In genomic region chr1:107787299-107787698, GRCh38 we compare ENCODE assay signal across 10 cellular contexts.
DNase-seq lines count a peak whose midpoint lies in the region; ATAC-seq and TF ChIP-seq lines count a peak whose summit lies in the region.
"Had no signal": no experiment of that assay in that cellular context is flagged by ENCODE, and none has a peak within 500 bp of the region (broad histone marks: within the 10 kb centered on the region; RNA-seq: fewer than 3 reads in every experiment).

No MANE protein-coding gene starts in this region.

- H3K36me3 ChIP-seq in KOPT-K1 (ENCODE audit: insufficient read depth, low read length) (no peaks in the 10 kb centered on the region), stomach (no peaks in the 10 kb centered on the region)
- no peaks in the 10 kb centered on the region for H3K36me3 ChIP-seq in naive thymus-derived CD4-positive, alpha-beta T cell (ENCODE audit: control insufficient read depth in 2 of 3, insufficient read depth in 3 of 3, low read length in 3 of 3)
- H3K36me3 ChIP-seq: suprapubic skin had no signal

- H3K9me3 ChIP-seq in KOPT-K1 (ENCODE audit: insufficient read depth, low read length, poor library complexity, severe bottlenecking) (no peaks in the 10 kb centered on the region), stomach (no peaks in the 10 kb centered on the region)
- H3K9me3 ChIP-seq in naive thymus-derived CD4-positive, alpha-beta T cell (ENCODE audit: control insufficient read depth in 2 of 3, low read length in 3 of 3), result no peaks in the 10 kb centered on the region
- H3K9me3 ChIP-seq: suprapubic skin had no signal

- no peaks in the 10 kb centered on the region for H3K9me3 Mint-ChIP-seq in WTC11
- no peaks in the 10 kb centered on the region for H3K9me3 Mint-ChIP-seq in naive thymus-derived CD4-positive, alpha-beta T cell

- CTCF ChIA-PET in WTC11 (lab: Charles Lee), result interaction anchor here (1.0 to 13.2 kb wide), 5 partner anchors 80 to 529 kb away, joined by 3 to 185 read pairs (median 5); no protein-coding TSS in a partner anchor
- CTCF ChIA-PET in naive thymus-derived CD4-positive, alpha-beta T cell (lab: Charles Lee), result interaction anchor here (0.6 to 11.7 kb wide), 4 partner anchors 18 to 339 kb away, joined by 3 to 259 read pairs (median 8); no protein-coding TSS in a partner anchor

- TF ChIP-seq POLR2A in stomach (IDR thresholded peaks at IDR 0.05), result no peak

- peaks cover 23% of the 10 kb centered on the region for H3K4me1 Mint-ChIP-seq in WTC11
- peaks cover 37 to 76% (median 50%) of the 10 kb centered on the region in 7 donors for H3K4me1 Mint-ChIP-seq in naive thymus-derived CD4-positive, alpha-beta T cell

- TF ChIP-seq EP300 in stomach (IDR thresholded peaks at IDR 0.05), result no peak

- no peak overlapping the region for H3K4me3 Mint-ChIP-seq in WTC11
- peak overlapping the region in 6 of 10 donors; percentile 52 to 83 (median 71) for H3K4me3 Mint-ChIP-seq in naive thymus-derived CD4-positive, alpha-beta T cell

- DNase-seq in NCI-H187 treated with DMSO at 0.1 percent for 48 hours (lab: John Stamatoyannopoulos, UW) (peak; percentile 13), NCI-H187 (lab: John Stamatoyannopoulos, UW) (no peak), WTC11 (ENCODE audit: low spot score) (peak; percentile 48), ureter (ENCODE audit: low spot score) (no peak), stomach (no peak), EL (no peak)
- no peak for DNase-seq in naive thymus-derived CD4-positive, alpha-beta T cell
- DNase-seq: NCI-H1694 had no signal

- no peak overlapping the region for H3K4me3 ChIP-seq in naive thymus-derived CD4-positive, alpha-beta T cell (ENCODE audit: low read length)
- H3K4me3 ChIP-seq in stomach, result no peak overlapping the region
- H3K4me3 ChIP-seq: suprapubic skin had no signal

- H3K27ac ChIP-seq in KOPT-K1 (ENCODE audit: low read depth, low read length, poor library complexity, severe bottlenecking) (peak overlapping the region; percentile 71), stomach (peak overlapping the region in 1 of 5 donors; percentile 58)
- peak overlapping the region; percentile 47 for H3K27ac ChIP-seq in naive thymus-derived CD4-positive, alpha-beta T cell (ENCODE audit: low read depth, low read length)
- H3K27ac ChIP-seq: suprapubic skin had no signal

- intact Hi-C loops in naive thymus-derived CD4-positive, alpha-beta T cell (cut with micrococcal nuclease), result loop anchor here (2.0 to 10.0 kb wide), 7 partner anchors 40 to 1108 kb away; partner anchors contain the start of gene EEIG2 (in 1 of the 2)
- intact Hi-C loops in stomach (cut with DNase I; ENCODE audit: low total_unique reads), result no loop called here

- ATAC-seq in WTC11, result peak; percentile 96
- ATAC-seq in naive thymus-derived CD4-positive, alpha-beta T cell, result no peak

- H3K27me3 ChIP-seq in naive thymus-derived CD4-positive, alpha-beta T cell (ENCODE audit: control insufficient read depth in 2 of 2, insufficient read depth in 2 of 2, low read length in 2 of 2), result no peaks in the 10 kb centered on the region
- H3K27me3 ChIP-seq in stomach, result no peaks in the 10 kb centered on the region
- H3K27me3 ChIP-seq: suprapubic skin had no signal

- 74 to 93% (median 84%) methylated on average over 2 of the region's 2 CpGs for WGBS in stomach, 5 donors

- H3K36me3 Mint-ChIP-seq in WTC11, result no peaks in the 10 kb centered on the region
- peaks cover 0 to 3% (median 0%) of the 10 kb centered on the region in 5 donors for H3K36me3 Mint-ChIP-seq in naive thymus-derived CD4-positive, alpha-beta T cell

- no peak overlapping the region for H3K27ac Mint-ChIP-seq in WTC11
- H3K27ac Mint-ChIP-seq in naive thymus-derived CD4-positive, alpha-beta T cell, result peak overlapping the region; percentile 73 to 96 (median 87)

- H3K27me3 Mint-ChIP-seq in WTC11 (ENCODE audit: low read depth), result no peaks in the 10 kb centered on the region
- H3K27me3 Mint-ChIP-seq in naive thymus-derived CD4-positive, alpha-beta T cell, result no peaks in the 10 kb centered on the region

- POLR2A ChIA-PET in WTC11 (lab: Charles Lee), result no interaction called here
- POLR2A ChIA-PET in naive thymus-derived CD4-positive, alpha-beta T cell (lab: Charles Lee), result interaction anchor here (0.6 to 0.8 kb wide), 2 partner anchors 111 to 188 kb away, joined by 3 read pairs; no protein-coding TSS in a partner anchor

- TF ChIP-seq CTCF in WTC11 (IDR thresholded peaks at IDR 0.05) (no peak), stomach (IDR thresholded peaks at IDR 0.05) (no peak)

- peaks cover 19 to 30% of the 10 kb centered on the region in 2 donors for H3K4me1 ChIP-seq in naive thymus-derived CD4-positive, alpha-beta T cell (ENCODE audit: control insufficient read depth in 2 of 2, insufficient read depth in 2 of 2, low read length in 2 of 2)
- peaks cover 7 to 40% (median 22%) of the 10 kb centered on the region in 4 donors for H3K4me1 ChIP-seq in stomach

TF ChIP-seq in WTC11, 78 proteins besides CTCF, POLR2A, EP300 and RAD21 (continues in another document):
- TF ChIP-seq ZNF671 (CRISPR knock-in tag; IDR thresholded peaks at IDR 0.05) (no peak), GTF2I (CRISPR knock-in tag; conservative IDR thresholded peaks at IDR 0.05) (no peak), PREB (CRISPR knock-in tag; IDR thresholded peaks at IDR 0.05; ENCODE audit: borderline replicate concordance) (no peak), ATF3 (CRISPR knock-in tag; conservative IDR thresholded peaks at IDR 0.05) (no peak), NFE2L1 (CRISPR knock-in tag; IDR thresholded peaks at IDR 0.05) (no peak), RELA (CRISPR knock-in tag; IDR thresholded peaks at IDR 0.05; ENCODE audit: borderline replicate concordance) (no peak), PRRX2 (CRISPR knock-in tag; IDR thresholded peaks at IDR 0.05) (no peak), ZNF423 (CRISPR knock-in tag; IDR thresholded peaks at IDR 0.05) (no peak), ETV6 (CRISPR knock-in tag; IDR thresholded peaks at IDR 0.05) (no peak), ZNF317 (CRISPR knock-in tag; IDR thresholded peaks at IDR 0.05; ENCODE audit: borderline replicate concordance, low read depth) (no peak), FOXJ3 (CRISPR knock-in tag; IDR thresholded peaks at IDR 0.05; ENCODE audit: borderline replicate concordance) (no peak), SMAD4 (CRISPR knock-in tag; IDR thresholded peaks at IDR 0.05) (no peak), NR1H2 (CRISPR knock-in tag; IDR thresholded peaks at IDR 0.05) (no peak), ESRRA (CRISPR knock-in tag; IDR thresholded peaks at IDR 0.05; ENCODE audit: borderline replicate concordance) (no peak)
- TF ChIP-seq, protein P1, sequence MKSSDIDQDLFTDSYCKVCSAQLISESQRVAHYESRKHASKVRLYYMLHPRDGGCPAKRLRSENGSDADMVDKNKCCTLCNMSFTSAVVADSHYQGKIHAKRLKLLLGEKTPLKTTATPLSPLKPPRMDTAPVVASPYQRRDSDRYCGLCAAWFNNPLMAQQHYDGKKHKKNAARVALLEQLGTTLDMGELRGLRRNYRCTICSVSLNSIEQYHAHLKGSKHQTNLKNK (CRISPR knock-in tag; IDR thresholded peaks at IDR 0.05), result no peak
- TF ChIP-seq, protein P2, sequence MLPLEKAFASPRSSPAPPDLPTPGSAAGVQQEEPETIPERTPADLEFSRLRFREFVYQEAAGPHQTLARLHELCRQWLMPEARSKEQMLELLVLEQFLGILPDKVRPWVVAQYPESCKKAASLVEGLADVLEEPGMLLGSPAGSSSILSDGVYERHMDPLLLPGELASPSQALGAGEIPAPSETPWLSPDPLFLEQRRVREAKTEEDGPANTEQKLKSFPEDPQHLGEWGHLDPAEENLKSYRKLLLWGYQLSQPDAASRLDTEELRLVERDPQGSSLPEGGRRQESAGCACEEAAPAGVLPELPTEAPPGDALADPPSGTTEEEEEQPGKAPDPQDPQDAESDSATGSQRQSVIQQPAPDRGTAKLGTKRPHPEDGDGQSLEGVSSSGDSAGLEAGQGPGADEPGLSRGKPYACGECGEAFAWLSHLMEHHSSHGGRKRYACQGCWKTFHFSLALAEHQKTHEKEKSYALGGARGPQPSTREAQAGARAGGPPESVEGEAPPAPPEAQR (CRISPR knock-in tag; IDR thresholded peaks at IDR 0.05), result no peak
- TF ChIP-seq, protein P3, sequence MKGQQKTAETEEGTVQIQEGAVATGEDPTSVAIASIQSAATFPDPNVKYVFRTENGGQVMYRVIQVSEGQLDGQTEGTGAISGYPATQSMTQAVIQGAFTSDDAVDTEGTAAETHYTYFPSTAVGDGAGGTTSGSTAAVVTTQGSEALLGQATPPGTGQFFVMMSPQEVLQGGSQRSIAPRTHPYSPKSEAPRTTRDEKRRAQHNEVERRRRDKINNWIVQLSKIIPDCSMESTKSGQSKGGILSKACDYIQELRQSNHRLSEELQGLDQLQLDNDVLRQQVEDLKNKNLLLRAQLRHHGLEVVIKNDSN (CRISPR knock-in tag; IDR thresholded peaks at IDR 0.05), result no peak
- TF ChIP-seq, protein P4, sequence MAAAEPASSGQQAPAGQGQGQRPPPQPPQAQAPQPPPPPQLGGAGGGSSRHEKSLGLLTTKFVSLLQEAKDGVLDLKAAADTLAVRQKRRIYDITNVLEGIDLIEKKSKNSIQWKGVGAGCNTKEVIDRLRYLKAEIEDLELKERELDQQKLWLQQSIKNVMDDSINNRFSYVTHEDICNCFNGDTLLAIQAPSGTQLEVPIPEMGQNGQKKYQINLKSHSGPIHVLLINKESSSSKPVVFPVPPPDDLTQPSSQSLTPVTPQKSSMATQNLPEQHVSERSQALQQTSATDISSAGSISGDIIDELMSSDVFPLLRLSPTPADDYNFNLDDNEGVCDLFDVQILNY (CRISPR knock-in tag; IDR thresholded peaks at IDR 0.05), result no peak

Comparison
In these comparisons a context has a peak if more than half of its experiments do, and no peak if none do; other contexts are left out.
1. DNase-seq: peak in NCI-H187 treated with DMSO at 0.1 percent for 48 hours (single experiment) and WTC11 (single experiment); none in NCI-H187 (0 of 2), naive thymus-derived CD4-positive, alpha-beta T cell (0 of 9), ureter (single experiment), stomach (single experiment) and EL (single experiment).